Comparison of ENCODE assay signal across 11 cellular contexts in genomic region chr9:35078066-35078465, GRCh38. TPM values are rescaled to one million over a fixed set of nuclear protein-coding genes. Genes with fewer than 3 reads are reported as not detected.
DNase-seq lines count a peak whose midpoint lies in the region; ATAC-seq and TF ChIP-seq lines count a peak whose summit lies in the region.
"Had no signal": no experiment of that assay in that cellular context is flagged by ENCODE, and none has a peak within 500 bp of the region (broad histone marks: within the 10 kb centered on the region; RNA-seq: fewer than 3 reads in every experiment).

No MANE protein-coding gene starts in this region.

- DNase-seq in GM12865 (ENCODE audit: low read depth) = no peak
- DNase-seq in activated B cell treated with CpG ODN at 0.5 μM for 24 hours = no peak
- no peak for DNase-seq in NCI-H1930 (lab: John Stamatoyannopoulos, UW)
- DNase-seq in 8988T = no peak
- DNase-seq in stimulated activated naive CD4-positive, alpha-beta T cell (lab: John Stamatoyannopoulos, UW) = no peak
- no peak for DNase-seq in NCI-H1105 treated with DMSO at 0.1 percent for 48 hours (lab: John Stamatoyannopoulos, UW)
- DNase-seq: amniotic stem cell, heart left ventricle, NCI-H1436 treated with DMSO at 0.1 percent for 48 hours had no signal

- peaks cover 14% of the 10 kb centered on the region for H3K36me3 Mint-ChIP-seq in activated B cell treated with CpG ODN at 0.5 μM for 24 hours (ENCODE audit: low read depth)

- peak overlapping the region; percentile 73; the same call in 1 of the 2 replicates for H3K4me3 ChIP-seq in GM12865 (ENCODE audit: low read depth, low read length)
- H3K4me3 ChIP-seq in iPS-18a (ENCODE audit: low read length) = peak overlapping the region; percentile 95

- H3K4me1 ChIP-seq in iPS-18a (ENCODE audit: control insufficient read depth, low read depth, low read length) = peaks cover 6% of the 10 kb centered on the region

- no peak for ATAC-seq in activated B cell treated with CpG ODN at 0.5 μM for 24 hours (ENCODE audit: low read depth)
- ATAC-seq: heart left ventricle had no signal

- intact Hi-C loops in activated B cell treated with CpG ODN at 0.5 μM for 24 hours (cut with micrococcal nuclease) = no loop called here

- H3K27ac ChIP-seq in 22Rv1 (peak overlapping the region; percentile 95; the same call in 1 of the 2 replicates), iPS-18a (ENCODE audit: low read length) (no peak overlapping the region)

- peaks cover 23% of the 10 kb centered on the region for H3K4me1 Mint-ChIP-seq in activated B cell treated with CpG ODN at 0.5 μM for 24 hours

- H3K27ac Mint-ChIP-seq in activated B cell treated with CpG ODN at 0.5 μM for 24 hours = no peak overlapping the region

- TF ChIP-seq CTCF in 22Rv1 (IDR thresholded peaks at IDR 0.05) = no peak
- TF ChIP-seq CTCF in GM12865 (IDR thresholded peaks at IDR 0.05; ENCODE audit: insufficient read depth, low read depth, low read length, missing control alignments) = no peak
- no peak for TF ChIP-seq CTCF in activated B cell treated with CpG ODN at 0.5 μM for 24 hours (IDR thresholded peaks at IDR 0.05)

- POLR2A ChIA-PET in activated B cell treated with CpG ODN at 0.5 μM for 24 hours (lab: Charles Lee) = no interaction called here

- H3K9me3 Mint-ChIP-seq in activated B cell treated with CpG ODN at 0.5 μM for 24 hours = no peaks in the 10 kb centered on the region

- CTCF ChIA-PET in activated B cell treated with CpG ODN at 0.5 μM for 24 hours (lab: Charles Lee) = interaction anchor here (2.2 kb wide), 1 partner anchor 179 kb away, joined by 11 read pairs; no protein-coding TSS in a partner anchor

- H3K27me3 Mint-ChIP-seq in activated B cell treated with CpG ODN at 0.5 μM for 24 hours = no peaks in the 10 kb centered on the region

- peak overlapping the region; percentile 28 for H3K4me3 Mint-ChIP-seq in activated B cell treated with CpG ODN at 0.5 μM for 24 hours

- no peak overlapping the region for H3K9ac ChIP-seq in iPS-18a (ENCODE audit: low read length)

- H3K27me3 ChIP-seq in iPS-18a (ENCODE audit: control insufficient read depth, insufficient read depth, low read length) = no peaks in the 10 kb centered on the region
- H3K27me3 ChIP-seq: heart left ventricle had no signal

- H3K36me3 ChIP-seq in iPS-18a (ENCODE audit: control insufficient read depth, low read depth, low read length) = peaks cover 37% of the 10 kb centered on the region

- H3K9me3 ChIP-seq in iPS-18a (ENCODE audit: control insufficient read depth, low read depth, low read length) = no peaks in the 10 kb centered on the region
- H3K9me3 ChIP-seq: heart left ventricle had no signal

RNA-seq across cellular contexts. Expression of gene FANCG, which starts 1.7 kb away (rescaled TPM):
- total RNA-seq in activated B cell treated with CpG ODN at 0.5 μM for 24 hours = 27.4 and 28.8 TPM in 2 replicates

RNA-seq across cellular contexts. Expression of gene VCP, which starts 5.6 kb away (rescaled TPM):
- total RNA-seq in activated B cell treated with CpG ODN at 0.5 μM for 24 hours = 274 and 296 TPM in 2 replicates

RNA-seq across cellular contexts. Expression of gene PIGO, which starts 18.3 kb away (rescaled TPM):
- total RNA-seq in activated B cell treated with CpG ODN at 0.5 μM for 24 hours = 30.4 and 34.1 TPM in 2 replicates

RNA-seq across cellular contexts. Expression of gene STOML2, which starts 24.9 kb away (rescaled TPM):
- 108 and 113 TPM in 2 replicates for total RNA-seq in activated B cell treated with CpG ODN at 0.5 μM for 24 hours

RNA-seq across cellular contexts. Expression of gene ATOSB, which starts 37.6 kb away (rescaled TPM):
- total RNA-seq in activated B cell treated with CpG ODN at 0.5 μM for 24 hours = 6.8 and 7.2 TPM in 2 replicates
